In the genomic region with DNA sequence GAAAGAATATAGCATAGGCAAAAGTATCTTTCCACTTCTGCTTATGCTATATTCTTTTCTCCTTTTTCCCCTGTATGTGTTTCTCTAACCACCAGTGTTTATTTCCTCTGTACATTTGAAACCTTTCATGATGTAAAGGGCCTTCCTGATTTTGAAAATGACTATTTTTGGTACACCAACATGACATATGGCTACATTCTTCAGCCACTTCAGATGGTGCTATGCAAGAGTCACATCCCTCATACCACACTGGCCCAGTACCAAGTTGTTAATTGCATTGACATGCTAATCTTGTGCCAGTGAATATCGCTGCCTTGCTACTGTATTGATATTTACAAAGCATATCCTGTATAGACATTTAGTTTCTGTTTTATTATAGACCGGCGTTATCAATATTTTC, we compare ENCODE assay signal across 22 cellular contexts.
A peak's percentile ranks its signal among the peaks of the same experiment; 100 is the strongest.
DNase-seq lines count a peak whose midpoint lies in the region; ATAC-seq, FAIRE-seq and TF ChIP-seq lines count a peak whose summit lies in the region.
"Had no signal": no experiment of that assay in that cellular context is flagged by ENCODE, and none has a peak within 500 bp of the region (broad histone marks: within the 10 kb centered on the region; RNA-seq: fewer than 3 reads in every experiment).

No MANE protein-coding gene starts in this region.

- peak overlapping the region; percentile 30; the same call in 1 of the 2 replicates for H3K4me2 ChIP-seq in MM.1S (ENCODE audit: low read depth, low read length)
- H3K4me2 ChIP-seq: A549 had no signal

- WGBS in adrenal gland, 4 donors: 90 to 94% (median 93%) methylated on average over 3 of the region's 3 CpGs

- no peaks in the 10 kb centered on the region for H3K9me3 ChIP-seq in MM.1S (replicated peaks; ENCODE audit: insufficient read depth, low read length)
- H3K9me3 ChIP-seq in adrenal gland (replicated peaks in 1 of 3): no peaks in the 10 kb centered on the region
- H3K9me3 ChIP-seq: A549, BE2C had no signal

- no peaks in the 10 kb centered on the region for H4K20me1 ChIP-seq in MM.1S (ENCODE audit: insufficient read depth, low read length)

- TF ChIP-seq CTCF in MM.1S (IDR thresholded peaks at IDR 0.05; ENCODE audit: low read length): no peak
- no peak for TF ChIP-seq CTCF in adrenal gland (IDR thresholded peaks at IDR 0.05)

- H3K9me2 ChIP-seq in MM.1S (replicated peaks; ENCODE audit: insufficient read depth, low read length): no peaks in the 10 kb centered on the region

- no peak for ATAC-seq in HG03159 (IDR thresholded peaks at IDR 0.05; ENCODE audit: unreplicated experiment)
- ATAC-seq: A549, Panc1 had no signal

- H3K9ac ChIP-seq in MM.1S (ENCODE audit: low read length): no peak overlapping the region

- TF ChIP-seq POLR2A in adrenal gland (IDR thresholded peaks at IDR 0.05): no peak

- H3K79me2 ChIP-seq in MM.1S (ENCODE audit: low read length): no peaks in the 10 kb centered on the region

- H3F3A ChIP-seq in MM.1S (ENCODE audit: insufficient read depth, low read length): peaks cover 7% of the 10 kb centered on the region; the same call in 1 of the 2 replicates

- H3K36me3 ChIP-seq in MM.1S (replicated peaks; ENCODE audit: insufficient read depth, low read length) (no peaks in the 10 kb centered on the region), adrenal gland (replicated peaks in 1 of 2) (no peaks in the 10 kb centered on the region)
- H3K36me3 ChIP-seq: BE2C had no signal

- DNase-seq in MM.1S: peak; percentile 75
- DNase-seq in NCI-H446 treated with DMSO at 0.1 percent for 48 hours (lab: John Stamatoyannopoulos, UW): peak; percentile 87
- DNase-seq in RPMI8226: peak; percentile 13
- peak; percentile 5 for DNase-seq in skeletal muscle cell (ENCODE audit: low read depth)
- no peak for DNase-seq in adrenal gland
- no peak for DNase-seq in frontal cortex (ENCODE audit: low spot score in 2 of 2)
- DNase-seq: BE2C; CD4-positive, alpha-beta T cell; COR-L47; DMS79 treated with DMSO at 0.1 percent for 48 hours; Karpas-422; NCI-H1092 treated with DMSO at 0.1 percent for 48 hours; NCI-H1436 treated with DMSO at 0.1 percent for 48 hours; NCI-H2029; NCI-H2227 treated with DMSO at 0.1 percent for 48 hours; NCI-H82; T-helper 2 cell had no signal

- H3K27me3 ChIP-seq in MM.1S (replicated peaks; ENCODE audit: insufficient read depth, low read length) (no peaks in the 10 kb centered on the region), adrenal gland (no peaks in the 10 kb centered on the region)
- H3K27me3 ChIP-seq: BE2C had no signal

- FAIRE-seq in frontal cortex (lab: Jason Lieb, UNC): no peak
- FAIRE-seq: A549, GM12891, GM19239 had no signal

- H3K27ac ChIP-seq in MM.1S (ENCODE audit: low read length): peak overlapping the region; percentile 59; the same call in 1 of the 2 replicates
- no peak overlapping the region for H3K27ac ChIP-seq in adrenal gland
- H3K27ac ChIP-seq: A549 had no signal

- H2AFZ ChIP-seq in MM.1S (ENCODE audit: low read length): no peak overlapping the region

- H3K4me3 ChIP-seq in MM.1S (ENCODE audit: low read length): no peak overlapping the region
- H3K4me3 ChIP-seq in skeletal muscle cell (ENCODE audit: low read depth, low read length): no peak overlapping the region
- H3K4me3 ChIP-seq in adrenal gland: no peak overlapping the region
- H3K4me3 ChIP-seq: A549 had no signal

- peaks cover 21% of the 10 kb centered on the region for H3K4me1 ChIP-seq in MM.1S (ENCODE audit: low read length)
- H3K4me1 ChIP-seq in adrenal gland (replicated peaks in 1 of 2): no peaks in the 10 kb centered on the region
- H3K4me1 ChIP-seq: A549 had no signal

- intact Hi-C loops in adrenal gland (cut with DNase I): no loop called here

Comparison
In these comparisons a context has a peak if more than half of its experiments do, and no peak if none do; other contexts are left out.
1. DNase-seq: peak in MM.1S (single experiment), NCI-H446 treated with DMSO at 0.1 percent for 48 hours (single experiment), RPMI8226 (single experiment) and skeletal muscle cell (single experiment); none in adrenal gland (0 of 7) and frontal cortex (0 of 2).